ENCODE assay signal across 1 cellular context in the genomic region with DNA sequence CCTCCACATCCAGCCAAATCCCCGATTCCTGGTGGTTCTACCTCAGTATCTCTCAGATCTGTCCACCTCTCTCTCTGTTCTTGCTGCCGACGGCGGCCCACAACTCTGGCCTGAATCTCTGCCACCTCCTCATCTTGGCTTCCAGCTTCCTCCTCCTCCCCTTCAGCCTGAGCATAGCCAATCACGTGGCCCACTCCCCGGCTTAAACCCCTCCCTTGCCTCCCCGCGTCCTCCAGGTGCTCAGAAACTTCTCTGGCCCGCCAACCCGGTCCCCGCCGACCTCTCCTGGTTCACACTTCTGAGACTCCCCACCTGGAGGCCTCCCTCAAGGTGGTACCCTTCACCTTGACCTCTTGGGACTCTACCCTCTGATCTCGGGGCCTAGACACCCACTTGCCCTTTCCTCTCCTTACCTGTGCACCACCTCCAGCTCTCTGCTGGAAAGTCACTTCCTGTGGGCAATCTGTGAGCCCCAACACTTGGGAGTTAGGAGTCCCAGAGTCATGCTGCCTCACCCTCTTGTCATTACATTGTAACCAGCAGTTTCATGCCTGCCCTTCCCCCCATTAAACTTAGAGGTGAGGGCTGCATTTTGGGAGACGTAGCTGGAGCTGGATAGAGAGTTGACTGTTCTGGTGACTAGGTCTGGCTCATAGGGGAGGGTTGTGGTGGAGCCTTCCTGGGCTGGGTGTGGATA.
TF ChIP-seq lines count a peak whose summit lies in the region.

No MANE protein-coding gene starts in this region.

TF ChIP-seq in H1, 55 proteins besides CTCF, POLR2A, EP300 and RAD21:
- no peak for TF ChIP-seq SIRT6 (IDR thresholded peaks at IDR 0.05; ENCODE audit: low read length)
- no peak for TF ChIP-seq CBX8 (IDR thresholded peaks at IDR 0.05; ENCODE audit: borderline replicate concordance, low read depth, low read length)
- no peak for TF ChIP-seq JUN (IDR thresholded peaks at IDR 0.05; ENCODE audit: low read depth, low read length)
- no peak for TF ChIP-seq FOSL1 (IDR thresholded peaks at IDR 0.05; ENCODE audit: insufficient read depth, low read depth, low read length)
- peak; percentile 28; the same call in 1 of the 2 replicates for TF ChIP-seq PHF8 (conservative IDR thresholded peaks at IDR 0.05; ENCODE audit: low read depth, low read length)
- no peak for TF ChIP-seq RFX5 (IDR thresholded peaks at IDR 0.05; ENCODE audit: borderline replicate concordance, low read depth, low read length)
- TF ChIP-seq TEAD4 (IDR thresholded peaks at IDR 0.05; ENCODE audit: low read depth, low read length) = no peak
- TF ChIP-seq, protein P1, sequence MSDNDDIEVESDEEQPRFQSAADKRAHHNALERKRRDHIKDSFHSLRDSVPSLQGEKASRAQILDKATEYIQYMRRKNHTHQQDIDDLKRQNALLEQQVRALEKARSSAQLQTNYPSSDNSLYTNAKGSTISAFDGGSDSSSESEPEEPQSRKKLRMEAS (IDR thresholded peaks at IDR 0.05) = peak; percentile 77
- no peak for TF ChIP-seq POU5F1 (IDR thresholded peaks at IDR 0.05; ENCODE audit: low read depth, low read length)
- peak; percentile 39; the same call in 1 of the 2 replicates for TF ChIP-seq ATF3 (IDR thresholded peaks at IDR 0.05; ENCODE audit: insufficient read depth, low read depth, low read length)
- TF ChIP-seq KDM4A (IDR thresholded peaks at IDR 0.05; ENCODE audit: low read depth, low read length, severe bottlenecking) = peak; percentile 35
- TF ChIP-seq SP4 (IDR thresholded peaks at IDR 0.05; ENCODE audit: low read length) = no peak
- TF ChIP-seq GABPA (IDR thresholded peaks at IDR 0.05; ENCODE audit: borderline replicate concordance, insufficient read depth, low read length) = no peak
- TF ChIP-seq GTF2F1 (IDR thresholded peaks at IDR 0.05; ENCODE audit: borderline replicate concordance, low read depth, low read length) = no peak
- no peak for TF ChIP-seq ASH2L (IDR thresholded peaks at IDR 0.05; ENCODE audit: low read length)
- no peak for TF ChIP-seq EZH2 (IDR thresholded peaks at IDR 0.05; ENCODE audit: low read depth, low read length, severe bottlenecking)
- TF ChIP-seq SIX5 (IDR thresholded peaks at IDR 0.05; ENCODE audit: low read depth, low read length) = no peak
- TF ChIP-seq USF2 (IDR thresholded peaks at IDR 0.05; ENCODE audit: low read length) = peak; percentile 80
- no peak for TF ChIP-seq SRF (IDR thresholded peaks at IDR 0.05; ENCODE audit: low read depth, low read length)
- TF ChIP-seq CBX5 (IDR thresholded peaks at IDR 0.05; ENCODE audit: low read depth, low read length) = no peak
- TF ChIP-seq CTBP2 (IDR thresholded peaks at IDR 0.05; ENCODE audit: borderline replicate concordance, insufficient read depth, insufficient read length, low read length) = no peak
- TF ChIP-seq EGR1 (IDR thresholded peaks at IDR 0.05; ENCODE audit: borderline replicate concordance, low read depth, low read length) = no peak
- peak; percentile 51; the same call in 1 of the 2 replicates for TF ChIP-seq TAF1 (IDR thresholded peaks at IDR 0.05; ENCODE audit: low read depth, low read length)
- TF ChIP-seq BACH1 (IDR thresholded peaks at IDR 0.05; ENCODE audit: low read length) = no peak
- 0 out of 2 replicates have a peak, but pooled peaks have one; percentile 8 for TF ChIP-seq CHD2 (IDR thresholded peaks at IDR 0.05; ENCODE audit: low read length)
- TF ChIP-seq SIN3A (conservative IDR thresholded peaks at IDR 0.05 in 1 of 2, IDR thresholded peaks at IDR 0.05 in 1 of 2; ENCODE audit: low read depth in 1 of 2, low read length in 2 of 2) = 0 out of 4 replicates have a peak, but pooled peaks of 1 of the 2 experiments have one; percentile 36
- TF ChIP-seq ATF2 (IDR thresholded peaks at IDR 0.05; ENCODE audit: low read length) = no peak
- no peak for TF ChIP-seq CREB1 (IDR thresholded peaks at IDR 0.05)
- TF ChIP-seq NRF1 (IDR thresholded peaks at IDR 0.05; ENCODE audit: low read depth, low read length) = no peak
- TF ChIP-seq NANOG (IDR thresholded peaks at IDR 0.05; ENCODE audit: insufficient read depth, low read depth, low read length, poor library complexity, severe bottlenecking) = no peak
- 0 out of 2 replicates have a peak, but pooled peaks have one; percentile 10 for TF ChIP-seq YY1 (IDR thresholded peaks at IDR 0.05; ENCODE audit: low read depth, low read length)
- TF ChIP-seq SAP30 (IDR thresholded peaks at IDR 0.05; ENCODE audit: insufficient read depth, insufficient replicate concordance, low read length) = peak; percentile 27
- 0 out of 4 replicates have a peak, but pooled peaks of 1 of the 2 experiments have one; percentile 5 for TF ChIP-seq HDAC2 (IDR thresholded peaks at IDR 0.05; ENCODE audit: borderline replicate concordance in 1 of 2, low read depth in 2 of 2, low read length in 2 of 2)
- peak; percentile 84 for TF ChIP-seq POLR2AphosphoS5 (IDR thresholded peaks at IDR 0.05; ENCODE audit: low read depth, low read length)
- no peak for TF ChIP-seq SP2 (IDR thresholded peaks at IDR 0.05; ENCODE audit: low read length)
TF ChIP-seq in H1: peak in this region for 12.
